In genomic region chr13:45333973-45334922, GRCh38 we compare ENCODE assay signal across 7 cellular contexts. TPM values are rescaled to one million over a fixed set of nuclear protein-coding genes. Genes with fewer than 3 reads are reported as not detected.
DNase-seq lines count a peak whose midpoint lies in the region; ATAC-seq and TF ChIP-seq lines count a peak whose summit lies in the region.

No MANE protein-coding gene starts in this region.

- H3K27me3 Mint-ChIP-seq in chondrocyte (ENCODE audit: low read depth) = no peaks in the 10 kb centered on the region

- peak overlapping the region; percentile 39 for H3K27ac Mint-ChIP-seq in chondrocyte (ENCODE audit: unreplicated experiment)

- ATAC-seq in GM19023 (IDR thresholded peaks at IDR 0.05; ENCODE audit: unreplicated experiment) = no peak

- H3K36me3 Mint-ChIP-seq in chondrocyte (ENCODE audit: low read depth) = peaks cover 33% of the 10 kb centered on the region

- no peak for TF ChIP-seq CTCF in chondrocyte (IDR thresholded peaks at IDR 0.05)

- DNase-seq in HT1080 (ENCODE audit: low read depth) (peak; percentile 85), T-helper 1 cell (peak in 4 of 5 donors; percentile 27 to 73 (median 32)), chondrocyte (ENCODE audit: low spot score) (no peak), NCI-H1436 (lab: John Stamatoyannopoulos, UW) (no peak), DMS53 treated with DMSO at 0.1 percent for 48 hours (lab: John Stamatoyannopoulos, UW; ENCODE audit: unreplicated experiment) (no peak)
- peak; percentile 21 to 28 for DNase-seq in stimulated activated CD8-positive, alpha-beta memory T cell treated with anti-CD3 and anti-CD28 coated beads, Interleukin-7, amount 100 ng/mL, for 4 hours (ENCODE audit: low read depth in 2 of 2)

- no peaks in the 10 kb centered on the region for H3K9me3 Mint-ChIP-seq in chondrocyte (ENCODE audit: low read depth)

- H3K4me3 Mint-ChIP-seq in chondrocyte (ENCODE audit: unreplicated experiment) = no peak overlapping the region

- peaks cover 96% of the 10 kb centered on the region for H3K4me1 Mint-ChIP-seq in chondrocyte (ENCODE audit: low read depth)

RNA-seq across cellular contexts. Expression of gene TPT1, which starts 6.7 kb away (rescaled TPM):
- 1,865 and 1,866 TPM in 2 replicates for total RNA-seq in HT1080 (2014; rRNA removed; shearing (Covaris generic))
- 3,449 and 4,660 TPM in 2 replicates for polyA plus RNA-seq in HT1080 (2015; cell fraction: cytosol; rRNA removed)
- polyA plus RNA-seq in HT1080 (2015; cell fraction: nucleus; rRNA removed) = 774 and 925 TPM in 2 replicates
- 2,987 to 3,118 TPM (median 2,990 TPM) in 3 replicates for total RNA-seq in chondrocyte

Comparison
In these comparisons a context has a peak if more than half of its experiments do, and no peak if none do; other contexts are left out.
1. DNase-seq: peak in HT1080 (single experiment), T-helper 1 cell (4 of 5) and stimulated activated CD8-positive, alpha-beta memory T cell treated with anti-CD3 and anti-CD28 coated beads, Interleukin-7, amount 100 ng/mL, for 4 hours (2 of 2); none in chondrocyte (single experiment), NCI-H1436 (single experiment) and DMS53 treated with DMSO at 0.1 percent for 48 hours (single experiment).